ENCODE assay signal across 12 cellular contexts in the genomic region with DNA sequence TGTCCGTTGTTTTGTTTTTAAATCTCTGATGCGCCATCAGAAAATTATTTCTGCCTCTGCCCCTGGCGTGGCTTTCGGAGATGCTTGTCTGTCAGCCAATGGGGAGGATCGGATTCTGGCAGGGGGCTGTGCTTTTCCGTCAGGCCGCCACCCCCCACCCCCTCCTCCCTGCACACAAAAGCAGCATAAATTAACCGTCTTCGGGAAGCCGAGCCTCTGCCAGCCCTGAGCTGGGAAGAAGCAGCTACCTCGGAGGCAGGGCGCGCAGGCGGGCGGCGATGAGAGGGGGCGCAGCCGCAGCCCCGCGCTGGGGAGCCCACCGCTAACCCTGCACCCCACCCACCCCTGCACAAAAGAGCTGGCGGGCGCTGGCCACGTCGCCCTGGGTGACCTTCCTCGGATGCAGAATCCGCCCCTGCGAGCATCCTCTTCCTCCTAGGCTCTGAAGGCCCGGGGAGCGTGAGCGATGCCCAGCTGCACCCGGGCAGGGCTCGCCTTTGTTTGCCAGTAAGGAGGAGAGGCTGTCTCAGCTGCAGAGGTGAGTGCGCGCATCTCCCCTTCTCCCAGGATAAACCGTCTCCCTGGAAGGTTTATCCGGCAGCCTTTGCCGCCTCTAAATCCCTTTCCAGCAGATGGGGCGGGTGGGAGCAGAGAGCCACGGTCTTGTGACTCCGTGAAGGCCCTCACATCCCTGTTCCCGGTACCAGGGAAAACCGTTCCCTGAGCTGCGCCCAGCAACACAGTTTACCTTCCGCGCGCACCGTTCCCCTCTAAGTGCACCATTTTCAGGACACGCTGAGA. TPM values are rescaled to one million over a fixed set of nuclear protein-coding genes. Genes with fewer than 3 reads are reported as not detected.
DNase-seq lines count a peak whose midpoint lies in the region; TF ChIP-seq lines count a peak whose summit lies in the region.
"Had no signal": no experiment of that assay in that cellular context is flagged by ENCODE, and none has a peak within 500 bp of the region (broad histone marks: within the 10 kb centered on the region; RNA-seq: fewer than 3 reads in every experiment).

Gene ATCAY, plus strand, starts transcription at position 215 of the 801 bp plus-strand sequence. CDS start 5,083 bp downstream, outside the sequence.

- TF ChIP-seq CTCF in brain (conservative IDR thresholded peaks at IDR 0.05): no peak
- no peak for TF ChIP-seq CTCF in neural crest cell (conservative IDR thresholded peaks at IDR 0.05)
- TF ChIP-seq CTCF in sigmoid colon (IDR thresholded peaks at IDR 0.05): no peak

- H3K4me1 Mint-ChIP-seq in brain (peaks cover 19% of the 10 kb centered on the region), neural crest cell (peaks cover 24% of the 10 kb centered on the region)

- H3K4me3 Mint-ChIP-seq in brain (peak within 1 kb of the TSS; percentile 88 to 98 (median 93)), neural crest cell (peak within 1 kb of the TSS; percentile 90)
- H3K4me3 Mint-ChIP-seq: activated CD8-positive, alpha-beta memory T cell treated with anti-CD3 and anti-CD28 coated beads, Interleukin-2, amount 10 ng/mL, durations not matched to agents 7 days and 5 days had no signal

- H3K27me3 ChIP-seq in sigmoid colon: peaks cover 20 to 71% (median 56%) of the 10 kb centered on the region in 3 donors

- H3K36me3 Mint-ChIP-seq in brain: peaks cover 13% of the 10 kb centered on the region
- H3K36me3 Mint-ChIP-seq in neural crest cell (ENCODE audit: low read depth): no peaks in the 10 kb centered on the region
- H3K36me3 Mint-ChIP-seq: activated CD8-positive, alpha-beta memory T cell treated with anti-CD3 and anti-CD28 coated beads, Interleukin-2, amount 10 ng/mL, durations not matched to agents 7 days and 5 days had no signal

- intact Hi-C loops in sigmoid colon (cut with DNase I): no loop called here

- DNase-seq in EH (ENCODE audit: low read depth): peak; percentile 31
- DNase-seq in NCI-H2107 (lab: John Stamatoyannopoulos, UW): peak; percentile 56
- peak; percentile 36 for DNase-seq in neural crest cell (ENCODE audit: low read depth, low spot score)
- DNase-seq in NAMALWA (ENCODE audit: low spot score): no peak
- DNase-seq in H4 (ENCODE audit: low spot score): no peak
- no peak for DNase-seq in ureter (ENCODE audit: low spot score)
- DNase-seq in sigmoid colon: no peak
- DNase-seq: activated CD8-positive, alpha-beta memory T cell treated with anti-CD3 and anti-CD28 coated beads, Interleukin-2, amount 10 ng/mL, durations not matched to agents 7 days and 5 days; SHP77 treated with DMSO at 0.1 percent for 48 hours had no signal

- H3K9me3 ChIP-seq in sigmoid colon: no peaks in the 10 kb centered on the region

- peaks cover 0 to 9% (median 0%) of the 10 kb centered on the region in 5 experiments for H3K9me3 Mint-ChIP-seq in brain
- H3K9me3 Mint-ChIP-seq in neural crest cell: no peaks in the 10 kb centered on the region

- no peak for TF ChIP-seq EP300 in sigmoid colon (IDR thresholded peaks at IDR 0.05)

- no peaks in the 10 kb centered on the region for H3K36me3 ChIP-seq in sigmoid colon

- no peak within 1 kb of the TSS for H3K4me3 ChIP-seq in sigmoid colon

- H3K27ac Mint-ChIP-seq in brain (peak within 1 kb of the TSS; percentile 86 to 99 (median 96)), neural crest cell (ENCODE audit: unreplicated experiment) (no peak within 1 kb of the TSS)
- H3K27ac Mint-ChIP-seq: activated CD8-positive, alpha-beta memory T cell treated with anti-CD3 and anti-CD28 coated beads, Interleukin-2, amount 10 ng/mL, durations not matched to agents 7 days and 5 days had no signal

- 4 to 9% methylated on average over 49 of the region's 49 CpGs for WGBS in sigmoid colon, 2 donors

- H3K27ac ChIP-seq in sigmoid colon: no peak within 1 kb of the TSS

- no peak for TF ChIP-seq POLR2A in sigmoid colon (IDR thresholded peaks at IDR 0.05)

- peaks cover 17% of the 10 kb centered on the region for H3K27me3 Mint-ChIP-seq in brain
- peaks cover 33% of the 10 kb centered on the region for H3K27me3 Mint-ChIP-seq in neural crest cell (ENCODE audit: low read depth)

- H3K4me1 ChIP-seq in sigmoid colon: peaks cover 0 to 7% (median 0%) of the 10 kb centered on the region in 4 donors

RNA-seq across cellular contexts. Expression of gene ATCAY, which starts in this region (rescaled TPM):
- 140 TPM for polyA plus RNA-seq in brain (ENCODE audit: insufficient read depth, low read depth, low replicate concordance)
- total RNA-seq in neural crest cell: 14.2 and 16.1 TPM in 2 replicates
- not detected in 2 replicates for total RNA-seq in H4 (2014; rRNA removed; shearing (Covaris generic))
- 4.9 TPM for total RNA-seq in ureter
- total RNA-seq in sigmoid colon: 1 to 10 TPM; 1.5 to 3.8 (median 2.2) TPM
- polyA plus RNA-seq in sigmoid colon: 1 to 10 TPM in 1 of 3 donors, not detected in 2; 1.6 TPM
- total RNA-seq: activated CD8-positive, alpha-beta memory T cell treated with anti-CD3 and anti-CD28 coated beads, Interleukin-2, amount 10 ng/mL, durations not matched to agents 7 days and 5 days; cardiac septum; pulmonary artery endothelial cell had no signal

Comparison
In these comparisons a context has a peak if more than half of its experiments do, and no peak if none do; other contexts are left out.
1. RNA of gene ATCAY (polyA plus RNA-seq): 140 TPM in brain (single experiment); 1.6 TPM in sigmoid colon; every median in the first group is over 10 times any median in the second.
2. DNase-seq: peak in EH (single experiment), NCI-H2107 (single experiment) and neural crest cell (single experiment); none in NAMALWA (single experiment), H4 (single experiment), ureter (single experiment) and sigmoid colon (single experiment).